1 cellular context compared by ENCODE assay signal in the genomic region with DNA sequence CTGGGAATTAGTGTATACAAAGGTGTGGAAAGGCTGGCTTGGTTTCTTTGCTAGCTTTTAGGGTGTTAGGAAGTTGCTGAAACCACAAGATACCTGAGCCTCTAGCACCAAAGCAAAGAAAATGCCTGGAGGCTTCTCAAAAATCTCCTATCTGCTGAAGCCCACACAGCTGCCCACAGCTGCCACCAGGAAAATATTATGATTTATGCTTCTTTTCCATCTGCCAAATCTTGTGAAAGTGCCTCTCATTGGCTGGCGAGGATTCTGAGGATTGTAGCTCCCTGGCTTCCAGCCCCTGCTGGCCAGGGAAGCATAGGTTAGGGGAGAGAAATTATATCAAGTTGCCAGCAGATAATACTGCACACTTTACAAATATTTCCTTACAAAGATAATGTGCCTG.
TF ChIP-seq lines count a peak whose summit lies in the region.

No MANE protein-coding gene starts in this region.

TF ChIP-seq in K562, 482 proteins besides CTCF, POLR2A, EP300 and RAD21 (continued from another document):
- TF ChIP-seq, protein P1, sequence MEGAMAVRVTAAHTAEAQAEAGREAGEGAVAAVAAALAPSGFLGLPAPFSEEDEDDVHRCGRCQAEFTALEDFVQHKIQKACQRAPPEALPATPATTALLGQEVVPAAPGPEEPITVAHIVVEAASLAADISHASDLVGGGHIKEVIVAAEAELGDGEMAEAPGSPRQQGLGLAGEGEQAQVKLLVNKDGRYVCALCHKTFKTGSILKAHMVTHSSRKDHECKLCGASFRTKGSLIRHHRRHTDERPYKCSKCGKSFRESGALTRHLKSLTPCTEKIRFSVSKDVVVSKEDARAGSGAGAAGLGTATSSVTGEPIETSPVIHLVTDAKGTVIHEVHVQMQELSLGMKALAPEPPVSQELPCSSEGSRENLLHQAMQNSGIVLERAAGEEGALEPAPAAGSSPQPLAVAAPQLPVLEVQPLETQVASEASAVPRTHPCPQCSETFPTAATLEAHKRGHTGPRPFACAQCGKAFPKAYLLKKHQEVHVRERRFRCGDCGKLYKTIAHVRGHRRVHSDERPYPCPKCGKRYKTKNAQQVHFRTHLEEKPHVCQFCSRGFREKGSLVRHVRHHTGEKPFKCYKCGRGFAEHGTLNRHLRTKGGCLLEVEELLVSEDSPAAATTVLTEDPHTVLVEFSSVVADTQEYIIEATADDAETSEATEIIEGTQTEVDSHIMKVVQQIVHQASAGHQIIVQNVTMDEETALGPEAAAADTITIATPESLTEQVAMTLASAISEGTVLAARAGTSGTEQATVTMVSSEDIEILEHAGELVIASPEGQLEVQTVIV (CRISPR knock-in tag; IDR thresholded peaks at IDR 0.05; ENCODE audit: borderline replicate concordance), result no peak
- TF ChIP-seq NFIC (IDR thresholded peaks at IDR 0.05), result no peak
- no peak for TF ChIP-seq SP2 (IDR thresholded peaks at IDR 0.05; ENCODE audit: extremely low read depth, low read depth, low read length, poor library complexity, severe bottlenecking)
- no peak for TF ChIP-seq ZNF140 (CRISPR knock-in tag; IDR thresholded peaks at IDR 0.05)
- no peak for TF ChIP-seq SAP30 (IDR thresholded peaks at IDR 0.05; ENCODE audit: borderline replicate concordance, insufficient read depth, low read depth, low read length, poor library complexity, severe bottlenecking)
- TF ChIP-seq ETV1 (tag; conservative IDR thresholded peaks at IDR 0.05; ENCODE audit: low read depth), result no peak
- no peak for TF ChIP-seq TEAD1 (CRISPR knock-in tag; IDR thresholded peaks at IDR 0.05)
- TF ChIP-seq, protein P2, sequence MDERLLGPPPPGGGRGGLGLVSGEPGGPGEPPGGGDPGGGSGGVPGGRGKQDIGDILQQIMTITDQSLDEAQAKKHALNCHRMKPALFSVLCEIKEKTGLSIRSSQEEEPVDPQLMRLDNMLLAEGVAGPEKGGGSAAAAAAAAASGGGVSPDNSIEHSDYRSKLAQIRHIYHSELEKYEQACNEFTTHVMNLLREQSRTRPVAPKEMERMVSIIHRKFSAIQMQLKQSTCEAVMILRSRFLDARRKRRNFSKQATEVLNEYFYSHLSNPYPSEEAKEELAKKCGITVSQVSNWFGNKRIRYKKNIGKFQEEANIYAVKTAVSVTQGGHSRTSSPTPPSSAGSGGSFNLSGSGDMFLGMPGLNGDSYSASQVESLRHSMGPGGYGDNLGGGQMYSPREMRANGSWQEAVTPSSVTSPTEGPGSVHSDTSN (CRISPR knock-in tag; IDR thresholded peaks at IDR 0.05; ENCODE audit: low read depth), result no peak
- TF ChIP-seq, protein P2 (tag; conservative IDR thresholded peaks at IDR 0.05; ENCODE audit: low read depth), result peak; percentile 87
- TF ChIP-seq, protein P3, sequence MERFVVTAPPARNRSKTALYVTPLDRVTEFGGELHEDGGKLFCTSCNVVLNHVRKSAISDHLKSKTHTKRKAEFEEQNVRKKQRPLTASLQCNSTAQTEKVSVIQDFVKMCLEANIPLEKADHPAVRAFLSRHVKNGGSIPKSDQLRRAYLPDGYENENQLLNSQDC (CRISPR knock-in tag; IDR thresholded peaks at IDR 0.05), result no peak
- TF ChIP-seq, protein P4, sequence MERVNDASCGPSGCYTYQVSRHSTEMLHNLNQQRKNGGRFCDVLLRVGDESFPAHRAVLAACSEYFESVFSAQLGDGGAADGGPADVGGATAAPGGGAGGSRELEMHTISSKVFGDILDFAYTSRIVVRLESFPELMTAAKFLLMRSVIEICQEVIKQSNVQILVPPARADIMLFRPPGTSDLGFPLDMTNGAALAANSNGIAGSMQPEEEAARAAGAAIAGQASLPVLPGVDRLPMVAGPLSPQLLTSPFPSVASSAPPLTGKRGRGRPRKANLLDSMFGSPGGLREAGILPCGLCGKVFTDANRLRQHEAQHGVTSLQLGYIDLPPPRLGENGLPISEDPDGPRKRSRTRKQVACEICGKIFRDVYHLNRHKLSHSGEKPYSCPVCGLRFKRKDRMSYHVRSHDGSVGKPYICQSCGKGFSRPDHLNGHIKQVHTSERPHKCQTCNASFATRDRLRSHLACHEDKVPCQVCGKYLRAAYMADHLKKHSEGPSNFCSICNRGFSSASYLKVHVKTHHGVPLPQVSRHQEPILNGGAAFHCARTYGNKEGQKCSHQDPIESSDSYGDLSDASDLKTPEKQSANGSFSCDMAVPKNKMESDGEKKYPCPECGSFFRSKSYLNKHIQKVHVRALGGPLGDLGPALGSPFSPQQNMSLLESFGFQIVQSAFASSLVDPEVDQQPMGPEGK (CRISPR knock-in tag; IDR thresholded peaks at IDR 0.05; ENCODE audit: borderline replicate concordance), result no peak
- TF ChIP-seq, protein P5, sequence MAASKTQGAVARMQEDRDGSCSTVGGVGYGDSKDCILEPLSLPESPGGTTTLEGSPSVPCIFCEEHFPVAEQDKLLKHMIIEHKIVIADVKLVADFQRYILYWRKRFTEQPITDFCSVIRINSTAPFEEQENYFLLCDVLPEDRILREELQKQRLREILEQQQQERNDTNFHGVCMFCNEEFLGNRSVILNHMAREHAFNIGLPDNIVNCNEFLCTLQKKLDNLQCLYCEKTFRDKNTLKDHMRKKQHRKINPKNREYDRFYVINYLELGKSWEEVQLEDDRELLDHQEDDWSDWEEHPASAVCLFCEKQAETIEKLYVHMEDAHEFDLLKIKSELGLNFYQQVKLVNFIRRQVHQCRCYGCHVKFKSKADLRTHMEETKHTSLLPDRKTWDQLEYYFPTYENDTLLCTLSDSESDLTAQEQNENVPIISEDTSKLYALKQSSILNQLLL (CRISPR knock-in tag; IDR thresholded peaks at IDR 0.05; ENCODE audit: borderline replicate concordance), result no peak
- TF ChIP-seq CAMTA2 (CRISPR knock-in tag; conservative IDR thresholded peaks at IDR 0.05), result no peak
- TF ChIP-seq ZEB2 (IDR thresholded peaks at IDR 0.05), result no peak
- TF ChIP-seq, protein P6, sequence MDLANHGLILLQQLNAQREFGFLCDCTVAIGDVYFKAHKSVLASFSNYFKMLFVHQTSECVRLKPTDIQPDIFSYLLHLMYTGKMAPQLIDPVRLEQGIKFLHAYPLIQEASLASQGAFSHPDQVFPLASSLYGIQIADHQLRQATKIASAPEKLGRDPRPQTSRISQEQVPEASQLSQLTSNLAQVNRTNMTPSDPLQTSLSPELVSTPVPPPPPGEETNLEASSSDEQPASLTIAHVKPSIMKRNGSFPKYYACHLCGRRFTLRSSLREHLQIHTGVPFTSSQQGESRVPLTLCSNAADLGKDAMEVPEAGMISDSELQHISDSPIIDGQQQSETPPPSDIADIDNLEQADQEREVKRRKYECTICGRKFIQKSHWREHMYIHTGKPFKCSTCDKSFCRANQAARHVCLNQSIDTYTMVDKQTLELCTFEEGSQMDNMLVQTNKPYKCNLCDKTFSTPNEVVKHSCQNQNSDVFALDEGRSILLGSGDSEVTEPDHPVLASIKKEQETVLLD (IDR thresholded peaks at IDR 0.05), result no peak
- no peak for TF ChIP-seq ZNF41 (CRISPR knock-in tag; conservative IDR thresholded peaks at IDR 0.05)
- TF ChIP-seq, protein P7, sequence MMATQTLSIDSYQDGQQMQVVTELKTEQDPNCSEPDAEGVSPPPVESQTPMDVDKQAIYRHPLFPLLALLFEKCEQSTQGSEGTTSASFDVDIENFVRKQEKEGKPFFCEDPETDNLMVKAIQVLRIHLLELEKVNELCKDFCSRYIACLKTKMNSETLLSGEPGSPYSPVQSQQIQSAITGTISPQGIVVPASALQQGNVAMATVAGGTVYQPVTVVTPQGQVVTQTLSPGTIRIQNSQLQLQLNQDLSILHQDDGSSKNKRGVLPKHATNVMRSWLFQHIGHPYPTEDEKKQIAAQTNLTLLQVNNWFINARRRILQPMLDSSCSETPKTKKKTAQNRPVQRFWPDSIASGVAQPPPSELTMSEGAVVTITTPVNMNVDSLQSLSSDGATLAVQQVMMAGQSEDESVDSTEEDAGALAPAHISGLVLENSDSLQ (IDR thresholded peaks at IDR 0.05), result peak; percentile 85
- TF ChIP-seq SMARCB1 (IDR thresholded peaks at IDR 0.05; ENCODE audit: insufficient read length, low read depth), result no peak
- no peak for TF ChIP-seq CEBPG (CRISPR knock-in tag; IDR thresholded peaks at IDR 0.05)
- no peak for TF ChIP-seq CEBPG (tag; conservative IDR thresholded peaks at IDR 0.05 in 1 of 2, IDR thresholded peaks at IDR 0.05 in 1 of 2)
- no peak for TF ChIP-seq SNRNP70 (optimal IDR thresholded peaks at IDR 0.05; ENCODE audit: low read depth, low read length)
- no peak for TF ChIP-seq NCOA4 (IDR thresholded peaks at IDR 0.05; ENCODE audit: partially characterized antibody)
- no peak for TF ChIP-seq ZNF143 (CRISPR knock-in tag; IDR thresholded peaks at IDR 0.05)
- TF ChIP-seq, protein P8, sequence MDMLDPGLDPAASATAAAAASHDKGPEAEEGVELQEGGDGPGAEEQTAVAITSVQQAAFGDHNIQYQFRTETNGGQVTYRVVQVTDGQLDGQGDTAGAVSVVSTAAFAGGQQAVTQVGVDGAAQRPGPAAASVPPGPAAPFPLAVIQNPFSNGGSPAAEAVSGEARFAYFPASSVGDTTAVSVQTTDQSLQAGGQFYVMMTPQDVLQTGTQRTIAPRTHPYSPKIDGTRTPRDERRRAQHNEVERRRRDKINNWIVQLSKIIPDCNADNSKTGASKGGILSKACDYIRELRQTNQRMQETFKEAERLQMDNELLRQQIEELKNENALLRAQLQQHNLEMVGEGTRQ (CRISPR knock-in tag; IDR thresholded peaks at IDR 0.05), result no peak
- peak; percentile 94 for TF ChIP-seq MEIS2 (IDR thresholded peaks at IDR 0.05; ENCODE audit: partially characterized antibody)
- TF ChIP-seq ZNF668 (CRISPR knock-in tag; IDR thresholded peaks at IDR 0.05), result no peak
- no peak for TF ChIP-seq MED1 (CRISPR knock-in tag; IDR thresholded peaks at IDR 0.05; ENCODE audit: borderline replicate concordance)
TF ChIP-seq in K562: peak in this region for 4.
